Comparison of ENCODE assay signal across 9 cellular contexts in genomic region chr11:35014352-35014751, GRCh38.
DNase-seq lines count a peak whose midpoint lies in the region; ATAC-seq and TF ChIP-seq lines count a peak whose summit lies in the region.
"Had no signal": no experiment of that assay in that cellular context is flagged by ENCODE, and none has a peak within 500 bp of the region (broad histone marks: within the 10 kb centered on the region; RNA-seq: fewer than 3 reads in every experiment).

No MANE protein-coding gene starts in this region.

- no peak overlapping the region for H3K4me3 Mint-ChIP-seq in activated naive CD4-positive, alpha-beta T cell treated with anti-CD3 and anti-CD28 coated beads for 36 hours
- H3K4me3 Mint-ChIP-seq in activated CD4-positive, alpha-beta memory T cell treated with anti-CD3 and anti-CD28 coated beads for 36 hours, result no peak overlapping the region

- H3K4me3 ChIP-seq in fibroblast of villous mesenchyme (ENCODE audit: low read depth, low read length) (no peak overlapping the region), uterus (no peak overlapping the region)

- H3K27ac Mint-ChIP-seq in activated naive CD4-positive, alpha-beta T cell treated with anti-CD3 and anti-CD28 coated beads for 36 hours, result peak overlapping the region; percentile 93
- peak overlapping the region; percentile 92 for H3K27ac Mint-ChIP-seq in activated CD4-positive, alpha-beta memory T cell treated with anti-CD3 and anti-CD28 coated beads for 36 hours

- H3K4me1 Mint-ChIP-seq in activated naive CD4-positive, alpha-beta T cell treated with anti-CD3 and anti-CD28 coated beads for 36 hours (ENCODE audit: low read depth), result peaks cover 38% of the 10 kb centered on the region
- H3K4me1 Mint-ChIP-seq in activated CD4-positive, alpha-beta memory T cell treated with anti-CD3 and anti-CD28 coated beads for 36 hours (ENCODE audit: low read depth), result peaks cover 41% of the 10 kb centered on the region

- CTCF ChIA-PET in activated naive CD4-positive, alpha-beta T cell treated with anti-CD3 and anti-CD28 coated beads for 36 hours (lab: Charles Lee), result interaction anchor here (0.7 to 1.2 kb wide), 2 partner anchors 31 to 161 kb away, joined by 3 to 4 read pairs; no protein-coding TSS in a partner anchor
- CTCF ChIA-PET in activated CD4-positive, alpha-beta memory T cell treated with anti-CD3 and anti-CD28 coated beads for 36 hours (lab: Charles Lee), result interaction anchor here (1.0 kb wide), 1 partner anchor 128 kb away, joined by 4 read pairs; no protein-coding TSS in a partner anchor

- TF ChIP-seq POLR2A in uterus (IDR thresholded peaks at IDR 0.05), result no peak

- ATAC-seq in GM21390 (IDR thresholded peaks at IDR 0.05; ENCODE audit: unreplicated experiment) (no peak), HG03280 (IDR thresholded peaks at IDR 0.05; ENCODE audit: unreplicated experiment) (no peak)

- no peaks in the 10 kb centered on the region for H3K36me3 Mint-ChIP-seq in activated naive CD4-positive, alpha-beta T cell treated with anti-CD3 and anti-CD28 coated beads for 36 hours (ENCODE audit: low read depth)
- no peaks in the 10 kb centered on the region for H3K36me3 Mint-ChIP-seq in activated CD4-positive, alpha-beta memory T cell treated with anti-CD3 and anti-CD28 coated beads for 36 hours

- no peak for TF ChIP-seq CTCF in fibroblast of villous mesenchyme (IDR thresholded peaks at IDR 0.05; ENCODE audit: insufficient read depth, low read depth, low read length)
- TF ChIP-seq CTCF in uterus (IDR thresholded peaks at IDR 0.05), result no peak

- H3K9me3 ChIP-seq in uterus, result no peaks in the 10 kb centered on the region

- no peak for DNase-seq in activated naive CD4-positive, alpha-beta T cell treated with anti-CD3 and anti-CD28 coated beads for 36 hours
- no peak for DNase-seq in activated naive CD4-positive, alpha-beta T cell treated with Interleukin-2 at 50 U/mL for 16 hours
- no peak for DNase-seq in activated CD4-positive, alpha-beta memory T cell treated with anti-CD3 and anti-CD28 coated beads for 36 hours
- DNase-seq in fibroblast of villous mesenchyme (ENCODE audit: low read depth), result peak; percentile 83
- DNase-seq in uterus, result no peak
- no peak for DNase-seq in stimulated activated CD4-positive, alpha-beta T cell treated with anti-CD3 and anti-CD28 coated beads, Interleukin-2, amount 100 ng/mL, for 24 hours
- DNase-seq: NCI-H1694 treated with DMSO at 0.1 percent for 48 hours had no signal

- H3K9me3 Mint-ChIP-seq in activated naive CD4-positive, alpha-beta T cell treated with anti-CD3 and anti-CD28 coated beads for 36 hours, result no peaks in the 10 kb centered on the region
- no peaks in the 10 kb centered on the region for H3K9me3 Mint-ChIP-seq in activated CD4-positive, alpha-beta memory T cell treated with anti-CD3 and anti-CD28 coated beads for 36 hours

- intact Hi-C loops in activated naive CD4-positive, alpha-beta T cell treated with anti-CD3 and anti-CD28 coated beads for 36 hours (cut with micrococcal nuclease), result loop anchor here (10.0 kb wide), 1 partner anchor 780 kb away; no protein-coding TSS in a partner anchor
- intact Hi-C loops in activated CD4-positive, alpha-beta memory T cell treated with anti-CD3 and anti-CD28 coated beads for 36 hours (cut with micrococcal nuclease), result no loop called here
- intact Hi-C loops in uterus (cut with DNase I; ENCODE audit: low total_unique reads), result no loop called here

- H3K36me3 ChIP-seq in uterus, result no peaks in the 10 kb centered on the region

- peak overlapping the region; percentile 7 to 46 for H3K27ac ChIP-seq in uterus

- H3K27me3 ChIP-seq in uterus, result no peaks in the 10 kb centered on the region

- POLR2A ChIA-PET in activated CD4-positive, alpha-beta memory T cell treated with anti-CD3 and anti-CD28 coated beads for 36 hours (lab: Charles Lee), result interaction anchor here (1.8 to 3.5 kb wide), 4 partner anchors 16 to 151 kb away, joined by 7 to 16 read pairs (median 14); no protein-coding TSS in a partner anchor

- H3K27me3 Mint-ChIP-seq in activated naive CD4-positive, alpha-beta T cell treated with anti-CD3 and anti-CD28 coated beads for 36 hours (ENCODE audit: low read depth), result peaks cover 4% of the 10 kb centered on the region
- peaks cover 4% of the 10 kb centered on the region for H3K27me3 Mint-ChIP-seq in activated CD4-positive, alpha-beta memory T cell treated with anti-CD3 and anti-CD28 coated beads for 36 hours

- H3K4me1 ChIP-seq in uterus, result no peaks in the 10 kb centered on the region
